1 cellular context compared by ENCODE assay signal in the genomic region with DNA sequence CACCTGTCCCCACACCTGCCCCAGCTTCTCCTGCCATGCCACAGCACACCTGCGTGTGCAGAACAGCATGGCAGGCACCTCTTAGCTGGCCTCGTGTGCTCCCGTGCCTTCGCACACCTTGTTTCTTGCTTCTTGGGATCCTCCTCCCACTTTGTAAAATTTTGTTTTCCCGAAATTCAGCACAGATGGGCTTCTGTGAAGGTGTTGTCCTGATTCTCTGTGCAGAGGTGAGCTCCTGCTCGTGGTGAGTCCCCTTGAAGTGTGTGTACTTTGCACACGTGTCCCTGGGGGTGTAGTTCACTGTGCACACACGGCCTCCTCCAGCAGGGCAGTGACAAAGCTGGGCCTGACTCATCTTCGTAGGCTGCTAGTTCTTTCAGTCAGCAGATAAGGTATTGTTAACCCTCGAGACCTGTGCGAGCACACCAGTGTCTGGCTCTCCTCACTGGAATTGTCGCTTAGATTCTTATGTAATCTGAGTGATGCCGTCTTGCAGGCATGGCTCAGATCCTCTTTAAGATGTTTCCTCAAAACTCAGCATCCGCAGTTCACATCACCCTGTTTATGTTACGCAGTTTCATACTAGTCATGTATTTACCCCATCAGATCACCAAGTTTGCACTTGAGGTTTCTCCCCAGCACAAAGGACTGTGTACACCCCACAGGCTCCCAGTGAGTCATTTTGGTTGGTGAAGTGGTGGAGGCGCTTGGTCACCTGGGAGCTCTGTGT.
TF ChIP-seq lines count a peak whose summit lies in the region.

No MANE protein-coding gene starts in this region.

TF ChIP-seq in HepG2, 621 proteins besides CTCF, POLR2A, EP300 and RAD21 (continued from another document and continues in another):
- TF ChIP-seq, protein P1, sequence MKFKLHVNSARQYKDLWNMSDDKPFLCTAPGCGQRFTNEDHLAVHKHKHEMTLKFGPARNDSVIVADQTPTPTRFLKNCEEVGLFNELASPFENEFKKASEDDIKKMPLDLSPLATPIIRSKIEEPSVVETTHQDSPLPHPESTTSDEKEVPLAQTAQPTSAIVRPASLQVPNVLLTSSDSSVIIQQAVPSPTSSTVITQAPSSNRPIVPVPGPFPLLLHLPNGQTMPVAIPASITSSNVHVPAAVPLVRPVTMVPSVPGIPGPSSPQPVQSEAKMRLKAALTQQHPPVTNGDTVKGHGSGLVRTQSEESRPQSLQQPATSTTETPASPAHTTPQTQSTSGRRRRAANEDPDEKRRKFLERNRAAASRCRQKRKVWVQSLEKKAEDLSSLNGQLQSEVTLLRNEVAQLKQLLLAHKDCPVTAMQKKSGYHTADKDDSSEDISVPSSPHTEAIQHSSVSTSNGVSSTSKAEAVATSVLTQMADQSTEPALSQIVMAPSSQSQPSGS (CRISPR knock-in tag; IDR thresholded peaks at IDR 0.05) = no peak
- TF ChIP-seq RBM22 (optimal IDR thresholded peaks at IDR 0.05; ENCODE audit: low read length) = no peak
- 0 out of 2 replicates have a peak, but pooled peaks have one; percentile 60 for TF ChIP-seq JUND (CRISPR knock-in tag; IDR thresholded peaks at IDR 0.05)
- no peak for TF ChIP-seq ZNF703 (CRISPR knock-in tag; IDR thresholded peaks at IDR 0.05; ENCODE audit: borderline replicate concordance)
- no peak for TF ChIP-seq ZBTB20 (CRISPR knock-in tag; IDR thresholded peaks at IDR 0.05; ENCODE audit: borderline replicate concordance, low read depth)
- no peak for TF ChIP-seq NFE2L1 (CRISPR knock-in tag; IDR thresholded peaks at IDR 0.05; ENCODE audit: borderline replicate concordance)
- TF ChIP-seq, protein P2, sequence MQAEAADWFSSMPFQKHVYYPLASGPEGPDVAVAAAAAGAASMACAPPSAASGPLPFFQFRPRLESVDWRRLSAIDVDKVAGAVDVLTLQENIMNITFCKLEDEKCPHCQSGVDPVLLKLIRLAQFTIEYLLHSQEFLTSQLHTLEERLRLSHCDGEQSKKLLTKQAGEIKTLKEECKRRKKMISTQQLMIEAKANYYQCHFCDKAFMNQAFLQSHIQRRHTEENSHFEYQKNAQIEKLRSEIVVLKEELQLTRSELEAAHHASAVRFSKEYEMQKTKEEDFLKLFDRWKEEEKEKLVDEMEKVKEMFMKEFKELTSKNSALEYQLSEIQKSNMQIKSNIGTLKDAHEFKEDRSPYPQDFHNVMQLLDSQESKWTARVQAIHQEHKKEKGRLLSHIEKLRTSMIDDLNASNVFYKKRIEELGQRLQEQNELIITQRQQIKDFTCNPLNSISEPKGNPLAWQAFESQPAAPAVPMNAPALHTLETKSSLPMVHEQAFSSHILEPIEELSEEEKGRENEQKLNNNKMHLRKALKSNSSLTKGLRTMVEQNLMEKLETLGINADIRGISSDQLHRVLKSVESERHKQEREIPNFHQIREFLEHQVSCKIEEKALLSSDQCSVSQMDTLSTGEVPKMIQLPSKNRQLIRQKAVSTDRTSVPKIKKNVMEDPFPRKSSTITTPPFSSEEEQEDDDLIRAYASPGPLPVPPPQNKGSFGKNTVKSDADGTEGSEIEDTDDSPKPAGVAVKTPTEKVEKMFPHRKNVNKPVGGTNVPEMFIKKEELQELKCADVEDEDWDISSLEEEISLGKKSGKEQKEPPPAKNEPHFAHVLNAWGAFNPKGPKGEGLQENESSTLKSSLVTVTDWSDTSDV (CRISPR knock-in tag; IDR thresholded peaks at IDR 0.05) = no peak
- TF ChIP-seq, protein P3, sequence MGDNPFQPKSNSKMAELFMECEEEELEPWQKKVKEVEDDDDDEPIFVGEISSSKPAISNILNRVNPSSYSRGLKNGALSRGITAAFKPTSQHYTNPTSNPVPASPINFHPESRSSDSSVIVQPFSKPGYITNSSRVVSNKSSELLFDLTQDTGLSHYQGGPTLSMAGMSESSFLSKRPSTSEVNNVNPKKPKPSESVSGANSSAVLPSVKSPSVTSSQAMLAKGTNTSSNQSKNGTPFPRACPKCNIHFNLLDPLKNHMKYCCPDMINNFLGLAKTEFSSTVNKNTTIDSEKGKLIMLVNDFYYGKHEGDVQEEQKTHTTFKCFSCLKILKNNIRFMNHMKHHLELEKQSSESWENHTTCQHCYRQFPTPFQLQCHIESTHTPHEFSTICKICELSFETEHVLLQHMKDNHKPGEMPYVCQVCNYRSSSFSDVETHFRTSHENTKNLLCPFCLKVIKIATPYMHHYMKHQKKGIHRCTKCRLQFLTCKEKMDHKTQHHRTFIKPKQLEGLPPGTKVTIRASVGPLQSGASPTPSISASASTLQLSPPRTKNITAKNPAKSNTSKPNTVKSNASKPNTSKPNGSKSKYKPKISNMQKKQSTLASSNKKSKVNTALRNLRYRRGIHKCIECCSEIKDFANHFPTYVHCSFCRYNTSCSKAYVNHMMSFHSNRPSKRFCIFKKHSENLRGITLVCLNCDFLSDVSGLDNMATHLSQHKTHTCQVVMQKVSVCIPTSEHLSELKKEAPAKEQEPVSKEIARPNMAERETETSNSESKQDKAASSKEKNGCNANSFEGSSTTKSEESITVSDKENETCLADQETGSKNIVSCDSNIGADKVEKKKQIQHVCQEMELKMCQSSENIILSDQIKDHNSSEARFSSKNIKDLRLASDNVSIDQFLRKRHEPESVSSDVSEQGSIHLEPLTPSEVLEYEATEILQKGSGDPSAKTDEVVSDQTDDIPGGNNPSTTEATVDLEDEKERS (CRISPR knock-in tag; IDR thresholded peaks at IDR 0.05) = no peak
- TF ChIP-seq ZNF567 (CRISPR knock-in tag; IDR thresholded peaks at IDR 0.05; ENCODE audit: borderline replicate concordance) = no peak
- TF ChIP-seq ZNF431 (CRISPR knock-in tag; IDR thresholded peaks at IDR 0.05; ENCODE audit: borderline replicate concordance, low read depth) = no peak
- TF ChIP-seq SP1 (IDR thresholded peaks at IDR 0.05) = no peak
- TF ChIP-seq SP1 (CRISPR knock-in tag; IDR thresholded peaks at IDR 0.05) = no peak
- no peak for TF ChIP-seq ZNF383 (CRISPR knock-in tag; IDR thresholded peaks at IDR 0.05; ENCODE audit: borderline replicate concordance)
- TF ChIP-seq RAD51 (IDR thresholded peaks at IDR 0.05; ENCODE audit: borderline replicate concordance) = no peak
- peak; percentile 65 for TF ChIP-seq SALL1 (CRISPR knock-in tag; IDR thresholded peaks at IDR 0.05)
- TF ChIP-seq ZNF256 (CRISPR knock-in tag; conservative IDR thresholded peaks at IDR 0.05) = no peak
- TF ChIP-seq CBX1 (IDR thresholded peaks at IDR 0.05; ENCODE audit: low read depth) = no peak
- TF ChIP-seq MAFK (conservative IDR thresholded peaks at IDR 0.05 in 1 of 2, IDR thresholded peaks at IDR 0.05 in 1 of 2; ENCODE audit: low read length in 2 of 2) = peak; percentile 2 to 20; a peak in 1 of 4 replicates
- TF ChIP-seq, protein P4, sequence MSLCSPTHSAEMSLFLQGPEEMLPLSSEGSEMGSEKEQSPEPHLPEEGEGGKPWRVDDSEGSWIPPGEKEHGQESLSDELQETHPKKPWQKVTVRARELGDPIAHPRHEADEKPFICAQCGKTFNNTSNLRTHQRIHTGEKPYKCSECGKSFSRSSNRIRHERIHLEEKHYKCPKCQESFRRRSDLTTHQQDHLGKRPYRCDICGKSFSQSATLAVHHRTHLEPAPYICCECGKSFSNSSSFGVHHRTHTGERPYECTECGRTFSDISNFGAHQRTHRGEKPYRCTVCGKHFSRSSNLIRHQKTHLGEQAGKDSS (CRISPR knock-in tag; IDR thresholded peaks at IDR 0.05; ENCODE audit: borderline replicate concordance, low read depth) = no peak
- no peak for TF ChIP-seq FOXP1 (IDR thresholded peaks at IDR 0.05)
- TF ChIP-seq FOXP1 (CRISPR knock-in tag; IDR thresholded peaks at IDR 0.05) = peak; percentile 16; the same call in 1 of the 2 replicates
- TF ChIP-seq FOXA3 (CRISPR knock-in tag; IDR thresholded peaks at IDR 0.05) = peak; percentile 59
- no peak for TF ChIP-seq ELF1 (CRISPR knock-in tag; IDR thresholded peaks at IDR 0.05)
- TF ChIP-seq RFX3 (CRISPR knock-in tag; IDR thresholded peaks at IDR 0.05) = no peak
- TF ChIP-seq NFIB (CRISPR knock-in tag; IDR thresholded peaks at IDR 0.05; ENCODE audit: borderline replicate concordance) = no peak
- TF ChIP-seq ZBTB38 (CRISPR knock-in tag; IDR thresholded peaks at IDR 0.05) = peak; percentile 25; the same call in 1 of the 2 replicates
- TF ChIP-seq ZNF317 (CRISPR knock-in tag; IDR thresholded peaks at IDR 0.05) = no peak
- no peak for TF ChIP-seq ATF7 (IDR thresholded peaks at IDR 0.05)
- TF ChIP-seq ATF7 (CRISPR knock-in tag; IDR thresholded peaks at IDR 0.05) = no peak
- no peak for TF ChIP-seq ZNF629 (CRISPR knock-in tag; conservative IDR thresholded peaks at IDR 0.05)
- TF ChIP-seq, protein P5, sequence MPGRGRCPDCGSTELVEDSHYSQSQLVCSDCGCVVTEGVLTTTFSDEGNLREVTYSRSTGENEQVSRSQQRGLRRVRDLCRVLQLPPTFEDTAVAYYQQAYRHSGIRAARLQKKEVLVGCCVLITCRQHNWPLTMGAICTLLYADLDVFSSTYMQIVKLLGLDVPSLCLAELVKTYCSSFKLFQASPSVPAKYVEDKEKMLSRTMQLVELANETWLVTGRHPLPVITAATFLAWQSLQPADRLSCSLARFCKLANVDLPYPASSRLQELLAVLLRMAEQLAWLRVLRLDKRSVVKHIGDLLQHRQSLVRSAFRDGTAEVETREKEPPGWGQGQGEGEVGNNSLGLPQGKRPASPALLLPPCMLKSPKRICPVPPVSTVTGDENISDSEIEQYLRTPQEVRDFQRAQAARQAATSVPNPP (CRISPR knock-in tag; IDR thresholded peaks at IDR 0.05) = no peak
- TF ChIP-seq CCAR2 (optimal IDR thresholded peaks at IDR 0.05; ENCODE audit: low read depth, low read length) = no peak
- no peak for TF ChIP-seq IKZF1 (IDR thresholded peaks at IDR 0.05)
- no peak for TF ChIP-seq ZNF660 (CRISPR knock-in tag; IDR thresholded peaks at IDR 0.05; ENCODE audit: borderline replicate concordance, low read depth)
- TF ChIP-seq NR1H2 (CRISPR knock-in tag; IDR thresholded peaks at IDR 0.05; ENCODE audit: borderline replicate concordance, low read depth) = no peak
- TF ChIP-seq KLF6 (CRISPR knock-in tag; IDR thresholded peaks at IDR 0.05) = no peak
- TF ChIP-seq NFIC (IDR thresholded peaks at IDR 0.05; ENCODE audit: low read length) = no peak
- no peak for TF ChIP-seq SUZ12 (IDR thresholded peaks at IDR 0.05; ENCODE audit: low read depth, low read length)
- no peak for TF ChIP-seq ZNF44 (CRISPR knock-in tag; IDR thresholded peaks at IDR 0.05)
- TF ChIP-seq ZIK1 (CRISPR knock-in tag; IDR thresholded peaks at IDR 0.05; ENCODE audit: borderline replicate concordance, low read depth) = no peak
- TF ChIP-seq ZNF749 (CRISPR knock-in tag; IDR thresholded peaks at IDR 0.05; ENCODE audit: borderline replicate concordance) = no peak
- no peak for TF ChIP-seq DNMT1 (CRISPR knock-in tag; IDR thresholded peaks at IDR 0.05)
- TF ChIP-seq HDAC2 (CRISPR knock-in tag; IDR thresholded peaks at IDR 0.05) = 0 out of 2 replicates have a peak, but pooled peaks have one; percentile 42
- TF ChIP-seq, protein P6, sequence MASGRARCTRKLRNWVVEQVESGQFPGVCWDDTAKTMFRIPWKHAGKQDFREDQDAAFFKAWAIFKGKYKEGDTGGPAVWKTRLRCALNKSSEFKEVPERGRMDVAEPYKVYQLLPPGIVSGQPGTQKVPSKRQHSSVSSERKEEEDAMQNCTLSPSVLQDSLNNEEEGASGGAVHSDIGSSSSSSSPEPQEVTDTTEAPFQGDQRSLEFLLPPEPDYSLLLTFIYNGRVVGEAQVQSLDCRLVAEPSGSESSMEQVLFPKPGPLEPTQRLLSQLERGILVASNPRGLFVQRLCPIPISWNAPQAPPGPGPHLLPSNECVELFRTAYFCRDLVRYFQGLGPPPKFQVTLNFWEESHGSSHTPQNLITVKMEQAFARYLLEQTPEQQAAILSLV (CRISPR knock-in tag; IDR thresholded peaks at IDR 0.05; ENCODE audit: borderline replicate concordance) = no peak
- no peak for TF ChIP-seq ZNF143 (CRISPR knock-in tag; IDR thresholded peaks at IDR 0.05)
- TF ChIP-seq, protein P7, sequence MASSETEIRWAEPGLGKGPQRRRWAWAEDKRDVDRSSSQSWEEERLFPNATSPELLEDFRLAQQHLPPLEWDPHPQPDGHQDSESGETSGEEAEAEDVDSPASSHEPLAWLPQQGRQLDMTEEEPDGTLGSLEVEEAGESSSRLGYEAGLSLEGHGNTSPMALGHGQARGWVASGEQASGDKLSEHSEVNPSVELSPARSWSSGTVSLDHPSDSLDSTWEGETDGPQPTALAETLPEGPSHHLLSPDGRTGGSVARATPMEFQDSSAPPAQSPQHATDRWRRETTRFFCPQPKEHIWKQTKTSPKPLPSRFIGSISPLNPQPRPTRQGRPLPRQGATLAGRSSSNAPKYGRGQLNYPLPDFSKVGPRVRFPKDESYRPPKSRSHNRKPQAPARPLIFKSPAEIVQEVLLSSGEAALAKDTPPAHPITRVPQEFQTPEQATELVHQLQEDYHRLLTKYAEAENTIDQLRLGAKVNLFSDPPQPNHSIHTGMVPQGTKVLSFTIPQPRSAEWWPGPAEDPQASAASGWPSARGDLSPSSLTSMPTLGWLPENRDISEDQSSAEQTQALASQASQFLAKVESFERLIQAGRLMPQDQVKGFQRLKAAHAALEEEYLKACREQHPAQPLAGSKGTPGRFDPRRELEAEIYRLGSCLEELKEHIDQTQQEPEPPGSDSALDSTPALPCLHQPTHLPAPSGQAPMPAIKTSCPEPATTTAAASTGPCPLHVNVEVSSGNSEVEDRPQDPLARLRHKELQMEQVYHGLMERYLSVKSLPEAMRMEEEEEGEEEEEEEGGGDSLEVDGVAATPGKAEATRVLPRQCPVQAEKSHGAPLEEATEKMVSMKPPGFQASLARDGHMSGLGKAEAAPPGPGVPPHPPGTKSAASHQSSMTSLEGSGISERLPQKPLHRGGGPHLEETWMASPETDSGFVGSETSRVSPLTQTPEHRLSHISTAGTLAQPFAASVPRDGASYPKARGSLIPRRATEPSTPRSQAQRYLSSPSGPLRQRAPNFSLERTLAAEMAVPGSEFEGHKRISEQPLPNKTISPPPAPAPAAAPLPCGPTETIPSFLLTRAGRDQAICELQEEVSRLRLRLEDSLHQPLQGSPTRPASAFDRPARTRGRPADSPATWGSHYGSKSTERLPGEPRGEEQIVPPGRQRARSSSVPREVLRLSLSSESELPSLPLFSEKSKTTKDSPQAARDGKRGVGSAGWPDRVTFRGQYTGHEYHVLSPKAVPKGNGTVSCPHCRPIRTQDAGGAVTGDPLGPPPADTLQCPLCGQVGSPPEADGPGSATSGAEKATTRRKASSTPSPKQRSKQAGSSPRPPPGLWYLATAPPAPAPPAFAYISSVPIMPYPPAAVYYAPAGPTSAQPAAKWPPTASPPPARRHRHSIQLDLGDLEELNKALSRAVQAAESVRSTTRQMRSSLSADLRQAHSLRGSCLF (CRISPR knock-in tag; IDR thresholded peaks at IDR 0.05; ENCODE audit: borderline replicate concordance) = no peak
- TF ChIP-seq, protein P8, sequence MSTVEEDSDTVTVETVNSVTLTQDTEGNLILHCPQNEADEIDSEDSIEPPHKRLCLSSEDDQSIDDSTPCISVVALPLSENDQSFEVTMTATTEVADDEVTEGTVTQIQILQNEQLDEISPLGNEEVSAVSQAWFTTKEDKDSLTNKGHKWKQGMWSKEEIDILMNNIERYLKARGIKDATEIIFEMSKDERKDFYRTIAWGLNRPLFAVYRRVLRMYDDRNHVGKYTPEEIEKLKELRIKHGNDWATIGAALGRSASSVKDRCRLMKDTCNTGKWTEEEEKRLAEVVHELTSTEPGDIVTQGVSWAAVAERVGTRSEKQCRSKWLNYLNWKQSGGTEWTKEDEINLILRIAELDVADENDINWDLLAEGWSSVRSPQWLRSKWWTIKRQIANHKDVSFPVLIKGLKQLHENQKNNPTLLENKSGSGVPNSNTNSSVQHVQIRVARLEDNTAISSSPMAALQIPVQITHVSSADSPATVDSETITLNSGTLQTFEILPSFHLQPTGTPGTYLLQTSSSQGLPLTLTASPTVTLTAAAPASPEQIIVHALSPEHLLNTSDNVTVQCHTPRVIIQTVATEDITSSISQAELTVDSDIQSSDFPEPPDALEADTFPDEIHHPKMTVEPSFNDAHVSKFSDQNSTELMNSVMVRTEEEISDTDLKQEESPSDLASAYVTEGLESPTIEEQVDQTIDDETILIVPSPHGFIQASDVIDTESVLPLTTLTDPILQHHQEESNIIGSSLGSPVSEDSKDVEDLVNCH (CRISPR knock-in tag; IDR thresholded peaks at IDR 0.05) = no peak
- no peak for TF ChIP-seq ZNF354B (CRISPR knock-in tag; IDR thresholded peaks at IDR 0.05)
- TF ChIP-seq ZNF652 (CRISPR knock-in tag; IDR thresholded peaks at IDR 0.05; ENCODE audit: borderline replicate concordance, low read depth) = peak; percentile 91
